Comparison of ENCODE assay signal across 34 cellular contexts in genomic region chr2:233684640-233685039, GRCh38. TPM values are rescaled to one million over a fixed set of nuclear protein-coding genes. Genes with fewer than 3 reads are reported as not detected.
"Had no signal": no experiment of that assay in that cellular context is flagged by ENCODE, and none has a peak within 500 bp of the region (broad histone marks: within the 10 kb centered on the region; RNA-seq: fewer than 3 reads in every experiment).

No MANE protein-coding gene starts in this region.

- H3K4me3 ChIP-seq: left lung, lower lobe of right lung, neural progenitor cell, ovary, right atrium auricular region, right lobe of liver, smooth muscle cell, testis, thyroid gland, transverse colon, upper lobe of right lung had no signal

- H3K27ac ChIP-seq: left lung, lower lobe of right lung, neural progenitor cell, neutrophil, ovary, right atrium auricular region, right lobe of liver, testis, thyroid gland, upper lobe of right lung had no signal

- H3K9me3 ChIP-seq: left lung, lower lobe of right lung, neutrophil, ovary, right atrium auricular region, right lobe of liver, testis, thyroid gland, transverse colon, upper lobe of right lung had no signal

- H3K4me2 ChIP-seq: neural progenitor cell, smooth muscle cell had no signal

- FAIRE-seq: keratinocyte, urothelium cell line had no signal

- H3K27me3 ChIP-seq: left lung, neural progenitor cell, ovary, right atrium auricular region, right lobe of liver, testis, thyroid gland, transverse colon, upper lobe of right lung had no signal

- H3K4me1 ChIP-seq: left lung, lower lobe of right lung, neural progenitor cell, right atrium auricular region, testis, thyroid gland, upper lobe of right lung had no signal

- H3K9ac ChIP-seq: neural progenitor cell had no signal

- H2AFZ ChIP-seq: neural progenitor cell had no signal

- DNase-seq: hippocampal formation; kidney glomerular epithelial cell; left cardiac atrium; left lung; lower lobe of right lung; mammary epithelial cell; mesenchymal stem cell; naive B cell; natural killer cell; nephron progenitor cell; occipital lobe; ovary; right lobe of liver; stimulated activated CD4-positive, alpha-beta T cell treated with anti-CD3 and anti-CD28 coated beads, Interleukin-1b, Interleukin-23, amount 100 ng/mL, for 48 hours; stimulated activated CD4-positive, alpha-beta T cell treated with anti-CD3 and anti-CD28 coated beads, Interleukin-2, amount 100 ng/mL, for 48 hours; stimulated activated CD4-positive, alpha-beta T cell treated with anti-CD3 and anti-CD28 coated beads, Interleukin-4, amount 100 ng/mL, for 4 hours; stimulated activated CD8-positive, alpha-beta memory T cell treated with anti-CD3 and anti-CD28 coated beads, Interleukin-4, amount 100 ng/mL, for 48 hours; stimulated activated naive CD4-positive, alpha-beta T cell treated with Interleukin-2 at 50 U/mL for 16 hours; stimulated activated naive CD8-positive, alpha-beta T cell treated with anti-CD3 and anti-CD28 coated beads, Interleukin-15, amount 100 ng/mL, for 72 hours; substantia nigra; testis; thyroid gland; transverse colon; upper lobe of right lung had no signal

- ATAC-seq: left cardiac atrium; left lung; lower lobe of right lung; natural killer cell; right lobe of liver; stimulated activated memory B cell treated with anti-CD40 and anti-IgM and Interleukin-4, amounts not matched to agents 10 μg/mL and 1 μg/mL and 100 μg/mL, for 72 hours; stimulated activated naive CD8-positive, alpha-beta T cell treated with anti-CD3 and anti-CD28 coated beads, Interleukin-15, amount 100 ng/mL, for 72 hours; upper lobe of right lung had no signal

- H3K36me3 ChIP-seq: left lung, lower lobe of right lung, neural progenitor cell, neutrophil, ovary, right atrium auricular region, right lobe of liver, thyroid gland, transverse colon, upper lobe of right lung had no signal

RNA-seq across cellular contexts. Expression of gene UGT1A7, which starts 2.9 kb away (rescaled TPM):
- total RNA-seq: left cardiac atrium, left lung, lower lobe of right lung, natural killer cell, occipital lobe, ovary, progenitor cell of endocrine pancreas, pulmonary artery endothelial cell, right atrium auricular region, skeletal muscle tissue, smooth muscle cell, thyroid gland, upper lobe of right lung had no signal

RNA-seq across cellular contexts. Expression of gene UGT1A6, which starts 8.1 kb away (rescaled TPM):
- total RNA-seq: left cardiac atrium, natural killer cell, occipital lobe, ovary, progenitor cell of endocrine pancreas, pulmonary artery endothelial cell, right atrium auricular region had no signal

RNA-seq across cellular contexts. Expression of gene UGT1A9, which starts 12.9 kb away (rescaled TPM):
- total RNA-seq: left lung, lower lobe of right lung, mammary epithelial cell, natural killer cell, occipital lobe, progenitor cell of endocrine pancreas, pulmonary artery endothelial cell, right atrium auricular region, skeletal muscle tissue, smooth muscle cell, testis, thyroid gland, upper lobe of right lung had no signal

RNA-seq across cellular contexts. Expression of gene UGT1A5, which starts 28.1 kb away (rescaled TPM):
- total RNA-seq: left cardiac atrium, natural killer cell, occipital lobe, ovary, progenitor cell of endocrine pancreas, pulmonary artery endothelial cell, right atrium auricular region, skeletal muscle tissue, smooth muscle cell, upper lobe of right lung had no signal

RNA-seq across cellular contexts. Expression of gene UGT1A4, which starts 33.9 kb away (rescaled TPM):
- total RNA-seq: left cardiac atrium, left lung, lower lobe of right lung, natural killer cell, occipital lobe, progenitor cell of endocrine pancreas, pulmonary artery endothelial cell, right atrium auricular region, skeletal muscle tissue, smooth muscle cell, testis, upper lobe of right lung had no signal
